In the genomic region with DNA sequence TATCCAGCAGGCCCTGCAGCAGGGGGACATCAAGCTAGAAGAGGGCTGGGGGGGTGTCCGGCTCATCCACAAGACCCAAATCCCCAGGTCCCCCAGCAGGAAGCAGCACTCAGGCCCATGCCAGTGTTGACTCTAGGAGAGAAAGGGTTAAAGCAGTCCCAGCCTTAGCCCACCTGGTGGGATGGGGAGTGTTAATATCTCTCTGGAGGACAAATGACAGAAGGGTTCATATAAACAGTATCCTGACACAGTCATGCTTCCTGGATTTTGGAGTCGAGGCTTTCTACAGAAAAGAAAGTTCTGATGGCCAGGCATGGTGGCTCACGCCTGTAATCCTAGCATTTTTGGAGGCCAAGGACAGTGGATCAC, we compare ENCODE assay signal across 4 cellular contexts. TPM values are rescaled to one million over a fixed set of nuclear protein-coding genes. Genes with fewer than 3 reads are reported as not detected.
"Had no signal": no experiment of that assay in that cellular context is flagged by ENCODE, and none has a peak within 500 bp of the region (broad histone marks: within the 10 kb centered on the region; RNA-seq: fewer than 3 reads in every experiment).

No MANE protein-coding gene starts in this region.

RNA-seq across cellular contexts. Expression of gene RAB42, which starts 1.9 kb away (rescaled TPM):
- total RNA-seq: SJCRH30 had no signal

RNA-seq across cellular contexts. Expression of gene RNU11, which starts 54.4 kb away (rescaled TPM):
- total RNA-seq: HT-29, IMR-90, Right ventricle myocardium inferior, SJCRH30 had no signal
- polyA plus RNA-seq: IMR-90 had no signal
